Comparison of ENCODE assay signal across 8 cellular contexts in genomic region chr19:52188822-52189744, GRCh38. TPM values are rescaled to one million over a fixed set of nuclear protein-coding genes. Genes with fewer than 3 reads are reported as not detected.
A peak's percentile ranks its signal among the peaks of the same experiment; 100 is the strongest.
DNase-seq lines count a peak whose midpoint lies in the region; ATAC-seq and FAIRE-seq lines count a peak whose summit lies in the region.

No MANE protein-coding gene starts in this region.

- ATAC-seq in HG02798 (IDR thresholded peaks at IDR 0.05; ENCODE audit: poor library complexity, unreplicated experiment) (peak; percentile 1), aorta (ENCODE audit: low FRiP score) (peak; percentile 47)

- intact Hi-C loops in aorta (cut with DNase I), result loop anchor here (1.0 to 5.0 kb wide), 3 partner anchors 18 to 50 kb away; partner anchors contain the start of genes ZNF616 (in 1 of the 2) and ZNF836 (in 1 of the 2)

- peak overlapping the region; percentile 51 for H3K9ac ChIP-seq in mucosa of stomach (ENCODE audit: low read length)

- 1% methylated on average over 33 of the region's 33 CpGs for WGBS in aorta, 2 donors

- DNase-seq in NCI-H2107 (lab: John Stamatoyannopoulos, UW) (peak; percentile 100), NCI-H2107 treated with DMSO at 0.1 percent for 48 hours (lab: John Stamatoyannopoulos, UW; ENCODE audit: unreplicated experiment) (no peak), SJCRH30 (peak; percentile 70 to 76), ecto neural progenitor cell (ENCODE audit: low spot score) (peak; percentile 98), aorta (peak in 1 of 2 donors; percentile 100), urothelium cell line (ENCODE audit: low spot score) (no peak)

- FAIRE-seq in urothelium cell line (lab: Jason Lieb, UNC), result no peak

- H3K27me3 ChIP-seq in SJCRH30 (no peaks in the 10 kb centered on the region), mucosa of stomach (ENCODE audit: control insufficient read depth, insufficient read depth, low read length) (no peaks in the 10 kb centered on the region), aorta (ENCODE audit: control insufficient read depth in 1 of 2, insufficient read depth in 2 of 2, low read length in 1 of 2) (no peaks in the 10 kb centered on the region)

- H3K4me1 ChIP-seq in SJCRH30 (peaks cover 4% of the 10 kb centered on the region; the same call in 1 of the 2 replicates), mucosa of stomach (ENCODE audit: control insufficient read depth, insufficient read depth, low read length) (peaks cover 23% of the 10 kb centered on the region), aorta (ENCODE audit: control insufficient read depth in 1 of 2, insufficient read depth in 2 of 2, low read length in 2 of 2) (peaks cover 2 to 12% of the 10 kb centered on the region in 2 donors)

- peak overlapping the region; percentile 66 for H3K27ac ChIP-seq in SJCRH30
- H3K27ac ChIP-seq in aorta (ENCODE audit: low read depth in 1 of 2, low read length in 2 of 2), result peak overlapping the region; percentile 73 to 90

- peaks cover 24% of the 10 kb centered on the region for H3K36me3 ChIP-seq in SJCRH30
- H3K36me3 ChIP-seq in mucosa of stomach (ENCODE audit: control insufficient read depth, insufficient read depth, low read length), result no peaks in the 10 kb centered on the region
- H3K36me3 ChIP-seq in aorta (ENCODE audit: control insufficient read depth in 1 of 2, insufficient read depth in 2 of 2, low read length in 1 of 2), result no peaks in the 10 kb centered on the region

- H3K4me3 ChIP-seq in SJCRH30 (peak overlapping the region; percentile 57), mucosa of stomach (ENCODE audit: low read length) (peak overlapping the region; percentile 25), aorta (ENCODE audit: low read length in 2 of 2) (peak overlapping the region; percentile 37 to 71)

- H3K9me3 ChIP-seq in SJCRH30 (replicated peaks) (0 out of 2 replicates have a peak, but pooled peaks cover 4% of the 10 kb centered on the region), mucosa of stomach (ENCODE audit: control insufficient read depth, low read length) (no peaks in the 10 kb centered on the region), aorta (ENCODE audit: control insufficient read depth, low read length) (no peaks in the 10 kb centered on the region)

RNA-seq across cellular contexts. Expression of gene PPP2R1A, which starts 0.8 kb away (rescaled TPM):
- 175 and 190 TPM in 2 replicates for total RNA-seq in SJCRH30 (2014; rRNA removed; shearing (Covaris generic))
- total RNA-seq in aorta, result 100 to 1,000 TPM; 174 to 178 TPM
- 10 to 100 TPM; 50.2 to 92.2 TPM for polyA plus RNA-seq in aorta

RNA-seq across cellular contexts. Expression of gene ZNF836, which starts 17.7 kb away (rescaled TPM):
- total RNA-seq in SJCRH30 (2014; rRNA removed; shearing (Covaris generic)), result 4.9 and 5.9 TPM in 2 replicates
- 10 to 100 TPM; 15.4 to 20.3 TPM for total RNA-seq in aorta
- polyA plus RNA-seq in aorta, result 1 to 10 TPM; 1.5 to 4.6 TPM

RNA-seq across cellular contexts. Expression of gene ZNF616, which starts 49.3 kb away (rescaled TPM):
- total RNA-seq in SJCRH30 (2014; rRNA removed; shearing (Covaris generic)), result 10.8 and 13.0 TPM in 2 replicates
- 10 to 100 TPM in 1 of 2 donors, 1 to 10 TPM in 1; 8.1 to 11.0 TPM for total RNA-seq in aorta
- 1 to 10 TPM in 1 of 2 donors, under 1 TPM in 1; 0.88 to 2.1 TPM for polyA plus RNA-seq in aorta

Comparison
In these comparisons a context has a peak if more than half of its experiments do, and no peak if none do; other contexts are left out.
1. DNase-seq: peak in NCI-H2107 (single experiment), SJCRH30 (2 of 2) and ecto neural progenitor cell (single experiment); none in NCI-H2107 treated with DMSO at 0.1 percent for 48 hours (single experiment) and urothelium cell line (single experiment).
2. Peak in every context shown above with its lines, with median percentiles within 50 percentile points of each other: H3K4me3 ChIP-seq.